ENCODE assay signal across 8 cellular contexts in the genomic region with DNA sequence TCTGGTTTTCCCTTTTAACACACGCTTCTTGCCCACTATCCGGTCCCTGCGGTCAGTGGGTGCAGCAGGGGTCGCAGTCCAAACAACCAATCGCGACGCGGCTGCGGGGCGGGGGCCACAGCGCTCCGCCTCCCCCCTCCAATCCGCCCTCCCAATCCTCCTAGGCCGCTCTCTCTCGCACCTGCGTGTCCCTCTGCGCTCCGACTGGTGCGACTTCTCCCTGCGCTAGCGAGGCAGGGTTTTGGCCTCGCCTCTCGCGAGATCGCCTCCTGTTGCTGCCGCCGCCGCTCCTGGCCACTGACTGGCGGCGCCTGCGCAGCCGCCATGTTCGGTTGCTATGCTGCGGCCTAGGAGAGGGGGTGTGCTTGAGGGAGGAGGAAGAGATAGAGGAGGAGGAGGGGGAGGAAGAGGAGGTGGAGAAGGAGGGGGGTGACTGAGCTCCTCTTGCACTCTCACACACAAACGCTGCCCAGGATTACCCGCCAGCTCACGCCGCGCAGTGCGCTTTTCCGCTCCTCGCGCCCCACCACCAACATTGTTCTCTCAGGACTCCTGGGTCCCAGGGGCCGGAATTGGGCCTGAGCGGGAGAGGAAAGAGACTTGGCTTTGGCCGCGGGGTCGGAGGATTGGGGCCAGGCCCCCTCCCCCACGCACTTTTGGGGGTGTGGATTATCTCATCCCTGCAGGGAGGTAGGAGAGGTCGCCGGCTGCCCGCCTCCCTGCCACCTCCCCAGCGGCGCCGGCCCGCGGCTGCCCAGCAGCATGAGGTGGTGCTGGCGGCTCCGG. TPM values are rescaled to one million over a fixed set of nuclear protein-coding genes. Genes with fewer than 3 reads are reported as not detected.
DNase-seq lines count a peak whose midpoint lies in the region; ATAC-seq and TF ChIP-seq lines count a peak whose summit lies in the region.

A gene with protein sequence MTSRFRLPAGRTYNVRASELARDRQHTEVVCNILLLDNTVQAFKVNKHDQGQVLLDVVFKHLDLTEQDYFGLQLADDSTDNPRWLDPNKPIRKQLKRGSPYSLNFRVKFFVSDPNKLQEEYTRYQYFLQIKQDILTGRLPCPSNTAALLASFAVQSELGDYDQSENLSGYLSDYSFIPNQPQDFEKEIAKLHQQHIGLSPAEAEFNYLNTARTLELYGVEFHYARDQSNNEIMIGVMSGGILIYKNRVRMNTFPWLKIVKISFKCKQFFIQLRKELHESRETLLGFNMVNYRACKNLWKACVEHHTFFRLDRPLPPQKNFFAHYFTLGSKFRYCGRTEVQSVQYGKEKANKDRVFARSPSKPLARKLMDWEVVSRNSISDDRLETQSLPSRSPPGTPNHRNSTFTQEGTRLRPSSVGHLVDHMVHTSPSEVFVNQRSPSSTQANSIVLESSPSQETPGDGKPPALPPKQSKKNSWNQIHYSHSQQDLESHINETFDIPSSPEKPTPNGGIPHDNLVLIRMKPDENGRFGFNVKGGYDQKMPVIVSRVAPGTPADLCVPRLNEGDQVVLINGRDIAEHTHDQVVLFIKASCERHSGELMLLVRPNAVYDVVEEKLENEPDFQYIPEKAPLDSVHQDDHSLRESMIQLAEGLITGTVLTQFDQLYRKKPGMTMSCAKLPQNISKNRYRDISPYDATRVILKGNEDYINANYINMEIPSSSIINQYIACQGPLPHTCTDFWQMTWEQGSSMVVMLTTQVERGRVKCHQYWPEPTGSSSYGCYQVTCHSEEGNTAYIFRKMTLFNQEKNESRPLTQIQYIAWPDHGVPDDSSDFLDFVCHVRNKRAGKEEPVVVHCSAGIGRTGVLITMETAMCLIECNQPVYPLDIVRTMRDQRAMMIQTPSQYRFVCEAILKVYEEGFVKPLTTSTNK (plus strand): TSS at position 472 of the 786 bp plus-strand sequence. CDS start 49,932 bp downstream, outside the sequence.

- peaks cover 5 to 39% of the 10 kb centered on the region in 2 donors for H3K4me1 ChIP-seq in left lung

- H3K27ac Mint-ChIP-seq in CD14-positive monocyte: peak within 1 kb of the TSS; percentile 78 to 92 (median 88)

- peaks cover 33% of the 10 kb centered on the region for H3K4me1 Mint-ChIP-seq in CD14-positive monocyte

- no peaks in the 10 kb centered on the region for H3K36me3 ChIP-seq in left lung

- H3K27me3 ChIP-seq in left lung: no peaks in the 10 kb centered on the region

- H3K27me3 Mint-ChIP-seq in CD14-positive monocyte (ENCODE audit: low read depth in 3 of 3): no peaks in the 10 kb centered on the region

- TF ChIP-seq CTCF in CD14-positive monocyte (IDR thresholded peaks at IDR 0.05) (no peak), left lung (IDR thresholded peaks at IDR 0.05) (no peak)

- intact Hi-C loops in CD14-positive monocyte (cut with micrococcal nuclease) (no loop called here), left lung (cut with DNase I) (loop anchor here in 1 of 2 donors (5.0 kb wide), 1 partner anchor 63 kb away; no protein-coding TSS in a partner anchor)

- peaks cover 0 to 2% (median 0%) of the 10 kb centered on the region in 7 donors for H3K9me3 Mint-ChIP-seq in CD14-positive monocyte

- H3K36me3 Mint-ChIP-seq in CD14-positive monocyte: no peaks in the 10 kb centered on the region

- H3K9me3 ChIP-seq in left lung: no peaks in the 10 kb centered on the region

- H3K4me3 ChIP-seq in left lung: peak within 1 kb of the TSS; percentile 59 to 93

- peak; percentile 96 for DNase-seq in CD14-positive monocyte (ENCODE audit: low spot score)
- DNase-seq in NCI-H82 (lab: John Stamatoyannopoulos, UW): peak; percentile 100
- peak; percentile 91 to 93 for DNase-seq in activated CD4-positive, alpha-beta T cell treated with anti-CD3 and anti-CD28 coated beads, Interleukin-2, amount 50 U/mL, for 48 hours
- peak; percentile 99 for DNase-seq in dermis blood vessel endothelial cell
- DNase-seq in left lung: peak; percentile 98 to 99
- DNase-seq in stimulated activated CD4-positive, alpha-beta T cell treated with anti-CD3 and anti-CD28 coated beads, Interleukin-2, amount 100 ng/mL, for 48 hours: peak; percentile 86 to 89

- peak within 1 kb of the TSS; percentile 90 to 93 for H3K4me3 Mint-ChIP-seq in CD14-positive monocyte

- peak; percentile 97 for ATAC-seq in GM19397 (IDR thresholded peaks at IDR 0.05; ENCODE audit: unreplicated experiment)
- ATAC-seq in HG03571 (IDR thresholded peaks at IDR 0.05; ENCODE audit: unreplicated experiment): peak; percentile 89
- peak; percentile 95 for ATAC-seq in left lung

- H3K27ac ChIP-seq in left lung: peak within 1 kb of the TSS; percentile 90 to 93

RNA-seq across cellular contexts. Expression of the gene that starts here (rescaled TPM):
- polyA plus RNA-seq in CD14-positive monocyte: 1 to 10 TPM; 5.7 to 6.7 TPM
- total RNA-seq in dermis blood vessel endothelial cell (27.9 and 31.4 TPM in 2 replicates), left lung (10 to 100 TPM; 40.1 to 48.4 TPM)

Comparison
In these comparisons a context has a peak if more than half of its experiments do, and no peak if none do; other contexts are left out.
1. Peak in every context shown above with its lines: DNase-seq, ATAC-seq, H3K4me3 ChIP-seq and H3K27ac ChIP-seq.